7 cellular contexts compared by ENCODE assay signal in genomic region chr1:72281637-72282270, GRCh38. TPM values are rescaled to one million over a fixed set of nuclear protein-coding genes. Genes with fewer than 3 reads are reported as not detected.
DNase-seq lines count a peak whose midpoint lies in the region; ATAC-seq, FAIRE-seq and TF ChIP-seq lines count a peak whose summit lies in the region.

No MANE protein-coding gene starts in this region.

- peak overlapping the region; percentile 97 for H3K4me2 ChIP-seq in endothelial cell of umbilical vein (ENCODE audit: insufficient read depth, low read length)

- dilution Hi-C loops in endothelial cell of umbilical vein (cut with MboI; ENCODE audit: extremely low pct_ligation_motif_present, low sequenced_read_pairs): no loop called here

- H3K4me3 ChIP-seq in endothelial cell of umbilical vein (replicated peaks in 1 of 3; ENCODE audit: insufficient read depth in 1 of 3, low read depth in 1 of 3, low read length in 3 of 3): peak overlapping the region; percentile 70 to 91 (median 75)
- peak overlapping the region; percentile 71 for H3K4me3 ChIP-seq in ovary

- DNase-seq in G401 (ENCODE audit: low spot score) (peak; percentile 77), NCI-H526 treated with DMSO at 0.1 percent for 48 hours (lab: John Stamatoyannopoulos, UW) (peak; percentile 48), endothelial cell of umbilical vein (ENCODE audit: low read depth, low spot score) (no peak), ovary (peak in 2 of 5 donors; percentile 17 to 19), NOMO-1 treated with dmso at 0.1 percent for 144 hours (lab: John Stamatoyannopoulos, UW; ENCODE audit: unreplicated experiment) (no peak)
- DNase-seq in stimulated activated CD4-positive, alpha-beta T cell treated with anti-CD3 and anti-CD28 coated beads, Interleukin-1b, Interleukin-23, amount 100 ng/mL, for 48 hours: no peak

- no peaks in the 10 kb centered on the region for H3K27me3 ChIP-seq in endothelial cell of umbilical vein (ENCODE audit: control insufficient read depth in 2 of 2, insufficient read depth in 2 of 2, low read length in 2 of 2)
- no peaks in the 10 kb centered on the region for H3K27me3 ChIP-seq in ovary

- peak overlapping the region; percentile 72 for H3K27ac ChIP-seq in endothelial cell of umbilical vein (ENCODE audit: insufficient read depth, low read depth, low read length)
- peak overlapping the region; percentile 11 to 94 for H3K27ac ChIP-seq in ovary

- H3K9me1 ChIP-seq in endothelial cell of umbilical vein (replicated peaks; ENCODE audit: control insufficient read depth, extremely low read depth, insufficient read depth, low read length): no peaks in the 10 kb centered on the region

- no peaks in the 10 kb centered on the region for H4K20me1 ChIP-seq in endothelial cell of umbilical vein (replicated peaks; ENCODE audit: control insufficient read depth, extremely low read depth, insufficient read depth, low read length)

- H3K4me1 ChIP-seq in endothelial cell of umbilical vein (ENCODE audit: control insufficient read depth, extremely low read depth, insufficient read depth, low read length): peaks cover 52% of the 10 kb centered on the region
- H3K4me1 ChIP-seq in ovary (ENCODE audit: insufficient read depth): peaks cover 5% of the 10 kb centered on the region

- in situ Hi-C loops in G401 (cut with HindIII; ENCODE audit: low sequenced_read_pairs): no loop called here

- H3K79me2 ChIP-seq in endothelial cell of umbilical vein (ENCODE audit: control insufficient read depth, insufficient read depth, low read length): peaks cover 38% of the 10 kb centered on the region

- CTCF ChIA-PET in endothelial cell of umbilical vein (lab: Charles Lee): interaction anchor here (1.2 to 2.0 kb wide), 2 partner anchors 94 to 98 kb away, joined by 3 to 8 read pairs; no protein-coding TSS in a partner anchor

- no peak for TF ChIP-seq EP300 in ovary (IDR thresholded peaks at IDR 0.05)

- intact Hi-C loops in endothelial cell of umbilical vein (cut with micrococcal nuclease) (loop anchor here (2.0 to 10.0 kb wide), 9 partner anchors 51 to 1913 kb away; partner anchors contain the start of genes FPGT and LRRIQ3), ovary (cut with DNase I) (no loop called here)

- POLR2A ChIA-PET in endothelial cell of umbilical vein (lab: Charles Lee): no interaction called here

- FAIRE-seq in endothelial cell of umbilical vein (lab: Jason Lieb, UNC): no peak

- peak overlapping the region; percentile 90 for H2AFZ ChIP-seq in endothelial cell of umbilical vein (ENCODE audit: low read depth, low read length)

- 2 to 5% (median 5%) methylated on average over 10 of the region's 10 CpGs for WGBS in ovary, 3 donors

- ATAC-seq in GM21515 (IDR thresholded peaks at IDR 0.05; ENCODE audit: unreplicated experiment): no peak

- H3K9me3 ChIP-seq in endothelial cell of umbilical vein (replicated peaks; ENCODE audit: control insufficient read depth, insufficient read depth, low read length) (no peaks in the 10 kb centered on the region), ovary (no peaks in the 10 kb centered on the region)

- BruUV-seq in endothelial cell of umbilical vein (replicated peaks; lab: Mats Ljungman, UMichigan): no TSS peak

- H3K36me3 ChIP-seq in endothelial cell of umbilical vein (ENCODE audit: control insufficient read depth in 2 of 2, extremely low read depth in 1 of 2, insufficient read depth in 2 of 2, low read length in 2 of 2): no peaks in the 10 kb centered on the region
- no peaks in the 10 kb centered on the region for H3K36me3 ChIP-seq in ovary

- TF ChIP-seq CTCF in endothelial cell of umbilical vein (IDR thresholded peaks at IDR 0.05; ENCODE audit: extremely low read depth in 1 of 2, insufficient read depth in 1 of 2, low read depth in 1 of 2, low read length in 2 of 2): no peak
- no peak for TF ChIP-seq CTCF in ovary (IDR thresholded peaks at IDR 0.05)

- TF ChIP-seq POLR2A in endothelial cell of umbilical vein (IDR thresholded peaks at IDR 0.05; ENCODE audit: low read depth, low read length) (no peak), ovary (IDR thresholded peaks at IDR 0.05) (no peak)

- peak overlapping the region; percentile 76 for H3K9ac ChIP-seq in endothelial cell of umbilical vein (replicated peaks; ENCODE audit: extremely low read depth, insufficient read depth, low read length)

TF ChIP-seq in endothelial cell of umbilical vein, 7 proteins besides CTCF, POLR2A, EP300 and RAD21:
- TF ChIP-seq MYC (IDR thresholded peaks at IDR 0.05; ENCODE audit: low read depth, low read length): no peak
- no peak for TF ChIP-seq JUN (IDR thresholded peaks at IDR 0.05; ENCODE audit: borderline replicate concordance, insufficient read depth, insufficient read length, low read depth)
- TF ChIP-seq EZH2 (IDR thresholded peaks at IDR 0.05; ENCODE audit: borderline replicate concordance, low read depth, low read length, severe bottlenecking): no peak
- TF ChIP-seq GATA2 (IDR thresholded peaks at IDR 0.05; ENCODE audit: insufficient read depth, insufficient read length, low read depth, low read length): no peak
- no peak for TF ChIP-seq MAX (IDR thresholded peaks at IDR 0.05; ENCODE audit: insufficient read depth, insufficient read length)
- TF ChIP-seq FOS (IDR thresholded peaks at IDR 0.05; ENCODE audit: borderline replicate concordance, insufficient read depth, low read length): no peak
- no peak for TF ChIP-seq POLR2AphosphoS5 (IDR thresholded peaks at IDR 0.05; ENCODE audit: insufficient read depth, low read depth, low read length)

RNA-seq across cellular contexts. Expression of gene NEGR1, which starts 0.6 kb away (rescaled TPM):
- 0.03 and 0.06 TPM in 2 replicates for total RNA-seq in G401 (2014; rRNA removed; shearing (Covaris generic))
- total RNA-seq in endothelial cell of umbilical vein (20.2 and 21.8 TPM in 2 replicates), ovary (10 to 100 TPM in 2 of 7 donors, 1 to 10 TPM in 5; 6.2 to 14.2 (median 9.1) TPM)
- polyA plus RNA-seq in endothelial cell of umbilical vein (5.2 and 6.8 TPM in 2 replicates), ovary (10 to 100 TPM in 1 of 2 donors, 1 to 10 TPM in 1; 4.7 to 15.1 TPM)
- 5.5 and 6.3 TPM in 2 replicates for polyA plus RNA-seq in endothelial cell of umbilical vein (2011; cell fraction: cytosol; rRNA removed)
- 5.4 and 6.8 TPM in 2 replicates for polyA plus RNA-seq in endothelial cell of umbilical vein (2011; cell fraction: nucleus; rRNA removed)
- 25.0 and 40.3 TPM in 2 replicates for polyA plus RNA-seq in endothelial cell of umbilical vein (2012)
- polyA minus RNA-seq in endothelial cell of umbilical vein: 53.9 and 59.7 TPM in 2 replicates
- polyA minus RNA-seq in endothelial cell of umbilical vein (2011; cell fraction: cytosol; rRNA and poly(A)+ RNA removed): 1.9 TPM
- polyA minus RNA-seq in endothelial cell of umbilical vein (2011; cell fraction: nucleus; rRNA and poly(A)+ RNA removed): 69.6 and 112 TPM in 2 replicates

Comparison
In these comparisons a context has a peak if more than half of its experiments do, and no peak if none do; other contexts are left out.
1. DNase-seq: peak in G401 (single experiment) and NCI-H526 treated with DMSO at 0.1 percent for 48 hours (single experiment); none in endothelial cell of umbilical vein (single experiment), NOMO-1 treated with dmso at 0.1 percent for 144 hours (single experiment) and stimulated activated CD4-positive, alpha-beta T cell treated with anti-CD3 and anti-CD28 coated beads, Interleukin-1b, Interleukin-23, amount 100 ng/mL, for 48 hours (single experiment).